Comparison of ENCODE assay signal across 8 cellular contexts in the genomic region with DNA sequence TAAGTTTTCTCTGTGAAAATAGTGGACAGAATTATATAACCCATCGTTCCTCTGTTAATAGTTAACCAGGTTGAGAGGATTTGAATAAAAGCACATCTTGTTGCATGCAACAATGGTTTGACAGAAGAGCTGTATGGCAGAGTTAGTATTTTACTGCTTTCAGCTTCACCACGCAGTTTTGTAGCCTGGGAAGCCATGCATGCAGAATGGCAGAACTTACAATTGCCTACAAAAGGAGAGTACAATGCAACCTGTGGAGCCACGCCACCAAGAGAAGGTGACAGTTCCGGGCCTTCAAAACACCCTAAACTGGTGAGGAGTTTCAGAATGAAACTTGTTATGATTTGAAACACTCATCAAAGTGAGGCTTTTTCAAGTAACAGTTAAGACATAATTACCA.
A peak's percentile ranks its signal among the peaks of the same experiment; 100 is the strongest.
DNase-seq lines count a peak whose midpoint lies in the region; ATAC-seq lines count a peak whose summit lies in the region.

No MANE protein-coding gene starts in this region.

- ATAC-seq in GM18861 (IDR thresholded peaks at IDR 0.05; ENCODE audit: unreplicated experiment) (peak; percentile 83), GM21447 (IDR thresholded peaks at IDR 0.05; ENCODE audit: unreplicated experiment) (peak; percentile 47), HG03103 (IDR thresholded peaks at IDR 0.05; ENCODE audit: low read depth, unreplicated experiment) (peak; percentile 50)

- DNase-seq in kidney glomerular epithelial cell (lab: John Stamatoyannopoulos, UW), result peak; percentile 3
- no peak for DNase-seq in NOMO-1 treated with DMSO at 0.1 percent for 48 hours (lab: John Stamatoyannopoulos, UW; ENCODE audit: unreplicated experiment)
- DNase-seq in NCI-H2171 treated with DMSO at 0.1 percent for 48 hours (lab: John Stamatoyannopoulos, UW), result no peak
- DNase-seq in NCI-H1417 treated with DMSO at 0.1 percent for 48 hours (lab: John Stamatoyannopoulos, UW), result no peak
- no peak for DNase-seq in cerebellar nuclear complex (lab: John Stamatoyannopoulos, UW)
